ENCODE assay signal across 1 cellular context in the genomic region with DNA sequence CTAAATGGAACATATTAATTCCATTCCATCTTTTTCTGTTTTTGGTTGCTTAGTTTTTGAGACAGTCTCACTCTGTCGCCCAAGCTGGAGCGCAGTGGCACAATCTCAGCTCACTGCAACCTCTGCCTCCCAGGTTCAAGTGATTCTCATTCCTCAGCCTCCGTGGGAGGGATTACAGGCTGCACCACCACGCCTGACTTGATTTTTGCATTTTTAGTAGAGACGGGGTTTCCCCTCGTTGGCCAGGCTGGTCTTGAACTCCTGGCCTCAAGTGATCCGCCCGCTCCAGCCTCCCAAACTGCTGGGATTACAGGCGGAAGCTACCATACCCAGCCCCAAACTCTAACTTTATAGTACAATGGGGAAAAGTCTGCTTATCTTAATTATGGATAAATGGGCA.
TF ChIP-seq lines count a peak whose summit lies in the region.

No MANE protein-coding gene starts in this region.

TF ChIP-seq in K562, 482 proteins besides CTCF, POLR2A, EP300 and RAD21:
- TF ChIP-seq, protein P1, sequence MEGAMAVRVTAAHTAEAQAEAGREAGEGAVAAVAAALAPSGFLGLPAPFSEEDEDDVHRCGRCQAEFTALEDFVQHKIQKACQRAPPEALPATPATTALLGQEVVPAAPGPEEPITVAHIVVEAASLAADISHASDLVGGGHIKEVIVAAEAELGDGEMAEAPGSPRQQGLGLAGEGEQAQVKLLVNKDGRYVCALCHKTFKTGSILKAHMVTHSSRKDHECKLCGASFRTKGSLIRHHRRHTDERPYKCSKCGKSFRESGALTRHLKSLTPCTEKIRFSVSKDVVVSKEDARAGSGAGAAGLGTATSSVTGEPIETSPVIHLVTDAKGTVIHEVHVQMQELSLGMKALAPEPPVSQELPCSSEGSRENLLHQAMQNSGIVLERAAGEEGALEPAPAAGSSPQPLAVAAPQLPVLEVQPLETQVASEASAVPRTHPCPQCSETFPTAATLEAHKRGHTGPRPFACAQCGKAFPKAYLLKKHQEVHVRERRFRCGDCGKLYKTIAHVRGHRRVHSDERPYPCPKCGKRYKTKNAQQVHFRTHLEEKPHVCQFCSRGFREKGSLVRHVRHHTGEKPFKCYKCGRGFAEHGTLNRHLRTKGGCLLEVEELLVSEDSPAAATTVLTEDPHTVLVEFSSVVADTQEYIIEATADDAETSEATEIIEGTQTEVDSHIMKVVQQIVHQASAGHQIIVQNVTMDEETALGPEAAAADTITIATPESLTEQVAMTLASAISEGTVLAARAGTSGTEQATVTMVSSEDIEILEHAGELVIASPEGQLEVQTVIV (CRISPR knock-in tag; IDR thresholded peaks at IDR 0.05; ENCODE audit: borderline replicate concordance) = no peak
- TF ChIP-seq KDM1A (IDR thresholded peaks at IDR 0.05) = 0 out of 4 replicates have a peak, but pooled peaks have one; percentile 25 to 27
